In genomic region chr2:128838244-128838643, GRCh38 we compare ENCODE assay signal across 37 cellular contexts.
"Had no signal": no experiment of that assay in that cellular context is flagged by ENCODE, and none has a peak within 500 bp of the region (broad histone marks: within the 10 kb centered on the region; RNA-seq: fewer than 3 reads in every experiment).

No MANE protein-coding gene starts in this region.

- H3K4me3 Mint-ChIP-seq: activated B cell treated with CpG ODN at 0.5 μM for 24 hours; activated CD8-positive, alpha-beta T cell treated with anti-CD3 and anti-CD28 coated beads for 36 hours; activated naive CD4-positive, alpha-beta T cell treated with anti-CD3 and anti-CD28 coated beads, Interleukin-2, amount 50 U/mL, for 24 hours; activated naive CD8-positive, alpha-beta T cell treated with anti-CD3 and anti-CD28 coated beads for 36 hours; activated naive CD8-positive, alpha-beta T cell treated with anti-CD3 and anti-CD28 coated beads, Interleukin-2, amount 50 U/mL, for 24 hours; activated T-cell treated with anti-CD3 and anti-CD28 coated beads, Interleukin-2, amount 50 U/mL, for 4 hours; activated T-helper 17 cell treated with anti-CD3 and anti-CD28 coated beads, Interleukin-2, amount 50 U/mL, for 72 hours; brain; central memory CD8-positive, alpha-beta T cell; effector memory CD8-positive, alpha-beta T cell; T-helper 17 cell; T-helper 2 cell treated with Interferon-gamma antibody and Interleukin-4, amounts not matched to agents 5 μg/mL and 100 μg/mL, for 36 hours had no signal

- H3K27me3 Mint-ChIP-seq: activated naive CD8-positive, alpha-beta T cell treated with anti-CD3 and anti-CD28 coated beads for 36 hours; activated T-helper 17 cell treated with anti-CD3 and anti-CD28 coated beads, Interleukin-2, amount 50 U/mL, for 72 hours; T-helper 17 cell had no signal

- DNase-seq: activated B cell treated with CpG ODN at 0.5 μM for 24 hours; activated CD4-positive, alpha-beta T cell treated with anti-CD3 and anti-CD28 coated beads for 48 hours; activated CD4-positive, alpha-beta T cell treated with anti-CD3 and anti-CD28 coated beads, Interleukin-2, amount 50 U/mL, for 1 hour; activated CD4-positive, alpha-beta T cell treated with anti-CD3 and anti-CD28 coated beads, Interleukin-2, amount 50 U/mL, for 48 hours; activated CD8-positive, alpha-beta memory T cell treated with anti-CD3 and anti-CD28 coated beads for 24 hours; activated CD8-positive, alpha-beta T cell treated with anti-CD3 and anti-CD28 coated beads for 36 hours; activated effector memory CD4-positive, alpha-beta T cell treated with Interleukin-2 at 50 U/mL for 16 hours; activated gamma-delta T cell treated with Interleukin-2 at 50 U/mL for 16 hours; activated naive CD4-positive, alpha-beta T cell treated with Interleukin-2 at 50 U/mL for 16 hours; activated naive CD8-positive, alpha-beta T cell treated with anti-CD3 and anti-CD28 coated beads for 36 hours; activated naive CD8-positive, alpha-beta T cell treated with anti-CD3 and anti-CD28 coated beads, Interleukin-2, amount 50 U/mL, for 24 hours; activated T-cell treated with anti-CD3 and anti-CD28 coated beads, Interleukin-2, amount 50 U/mL, for 4 hours; adrenal gland; amygdala; aorta; cortex of kidney; dermis blood vessel endothelial cell; effector CD4-positive, alpha-beta T cell; effector memory CD8-positive, alpha-beta T cell; foreskin fibroblast; head of caudate nucleus; T-helper 1 cell; T-helper 17 cell; T1000; WERI-Rb-1 had no signal

- H3K27ac Mint-ChIP-seq: activated B cell treated with CpG ODN at 0.5 μM for 24 hours; activated CD8-positive, alpha-beta T cell treated with anti-CD3 and anti-CD28 coated beads for 36 hours; activated naive CD4-positive, alpha-beta T cell treated with anti-CD3 and anti-CD28 coated beads, Interleukin-2, amount 50 U/mL, for 24 hours; activated naive CD8-positive, alpha-beta T cell treated with anti-CD3 and anti-CD28 coated beads for 36 hours; activated naive CD8-positive, alpha-beta T cell treated with anti-CD3 and anti-CD28 coated beads, Interleukin-2, amount 50 U/mL, for 24 hours; activated T-helper 17 cell treated with anti-CD3 and anti-CD28 coated beads, Interleukin-2, amount 50 U/mL, for 72 hours; brain; effector memory CD8-positive, alpha-beta T cell; T-helper 17 cell; T-helper 2 cell treated with Interferon-gamma antibody and Interleukin-4, amounts not matched to agents 5 μg/mL and 100 μg/mL, for 36 hours had no signal

- H3K9me3 Mint-ChIP-seq: activated B cell treated with CpG ODN at 0.5 μM for 24 hours; activated naive CD8-positive, alpha-beta T cell treated with anti-CD3 and anti-CD28 coated beads for 36 hours; activated naive CD8-positive, alpha-beta T cell treated with anti-CD3 and anti-CD28 coated beads, Interleukin-2, amount 50 U/mL, for 24 hours; activated T-cell treated with anti-CD3 and anti-CD28 coated beads, Interleukin-2, amount 50 U/mL, for 4 hours; activated T-helper 17 cell treated with anti-CD3 and anti-CD28 coated beads, Interleukin-2, amount 50 U/mL, for 72 hours; T-helper 2 cell treated with Interferon-gamma antibody and Interleukin-4, amounts not matched to agents 5 μg/mL and 100 μg/mL, for 36 hours had no signal

- H3K4me1 ChIP-seq: adrenal gland had no signal

- H3K27ac ChIP-seq: adrenal gland, epithelial cell of prostate, WERI-Rb-1 had no signal

- H3K4me3 ChIP-seq: adrenal gland had no signal

- H3K9me3 ChIP-seq: adrenal gland had no signal

- H3K4me1 Mint-ChIP-seq: activated B cell treated with CpG ODN at 0.5 μM for 24 hours; activated naive CD4-positive, alpha-beta T cell treated with anti-CD3 and anti-CD28 coated beads, Interleukin-2, amount 50 U/mL, for 24 hours; activated naive CD8-positive, alpha-beta T cell treated with anti-CD3 and anti-CD28 coated beads for 36 hours; activated naive CD8-positive, alpha-beta T cell treated with anti-CD3 and anti-CD28 coated beads, Interleukin-2, amount 50 U/mL, for 24 hours; activated T-helper 17 cell treated with anti-CD3 and anti-CD28 coated beads, Interleukin-2, amount 50 U/mL, for 72 hours; central memory CD8-positive, alpha-beta T cell; T-helper 17 cell had no signal

- H3K36me3 Mint-ChIP-seq: activated naive CD4-positive, alpha-beta T cell treated with anti-CD3 and anti-CD28 coated beads, Interleukin-2, amount 50 U/mL, for 24 hours; activated naive CD8-positive, alpha-beta T cell treated with anti-CD3 and anti-CD28 coated beads for 36 hours; brain had no signal

- H3K36me3 ChIP-seq: adrenal gland, WERI-Rb-1 had no signal

- FAIRE-seq: bronchial epithelial cell, colon, endometrium, endothelial cell of umbilical vein, frontal cortex had no signal

- H3K27me3 ChIP-seq: adrenal gland had no signal

- ATAC-seq: activated CD4-positive, CD25-positive, alpha-beta regulatory T cell treated with anti-CD3 and anti-CD28 coated beads, Interleukin-2, amount 50 U/mL, for 24 hours; activated CD8-positive, alpha-beta T cell treated with anti-CD3 and anti-CD28 coated beads for 36 hours; activated naive CD8-positive, alpha-beta T cell treated with anti-CD3 and anti-CD28 coated beads, Interleukin-2, amount 50 U/mL, for 24 hours; activated T-cell treated with anti-CD3 and anti-CD28 coated beads, Interleukin-2, amount 50 U/mL, for 4 hours; activated T-helper 17 cell treated with anti-CD3 and anti-CD28 coated beads, Interleukin-2, amount 50 U/mL, for 72 hours; effector memory CD8-positive, alpha-beta T cell; T-helper 17 cell had no signal
